In genomic region chr12:51009038-51009437, GRCh38 we compare ENCODE assay signal across 9 cellular contexts. TPM values are rescaled to one million over a fixed set of nuclear protein-coding genes. Genes with fewer than 3 reads are reported as not detected.
DNase-seq lines count a peak whose midpoint lies in the region; ATAC-seq and TF ChIP-seq lines count a peak whose summit lies in the region.
"Had no signal": no experiment of that assay in that cellular context is flagged by ENCODE, and none has a peak within 500 bp of the region (broad histone marks: within the 10 kb centered on the region; RNA-seq: fewer than 3 reads in every experiment).

No MANE protein-coding gene starts in this region.

- H3K36me3 Mint-ChIP-seq in activated CD8-positive, alpha-beta T cell treated with anti-CD3 and anti-CD28 coated beads, Interleukin-2, amount 10 ng/mL, durations not matched to agents 7 days and 5 days (ENCODE audit: low read depth), result peaks cover 27% of the 10 kb centered on the region

- peak; percentile 78 for DNase-seq in Jurkat, Clone E6-1 (ENCODE audit: low read depth, low spot score)
- peak; percentile 73 for DNase-seq in activated CD8-positive, alpha-beta T cell treated with anti-CD3 and anti-CD28 coated beads, Interleukin-2, amount 10 ng/mL, durations not matched to agents 7 days and 5 days
- peak; percentile 79 for DNase-seq in foreskin melanocyte
- DNase-seq in prostate gland (ENCODE audit: low spot score), result peak; percentile 71

- H3K27me3 ChIP-seq in prostate gland (replicated peaks; ENCODE audit: insufficient read depth), result no peaks in the 10 kb centered on the region

- peak; percentile 98 for ATAC-seq in activated CD8-positive, alpha-beta T cell treated with anti-CD3 and anti-CD28 coated beads, Interleukin-2, amount 10 ng/mL, durations not matched to agents 7 days and 5 days
- ATAC-seq in HG02610 (IDR thresholded peaks at IDR 0.05; ENCODE audit: unreplicated experiment), result no peak
- ATAC-seq in GM18520 (IDR thresholded peaks at IDR 0.05; ENCODE audit: unreplicated experiment), result no peak
- ATAC-seq in HG02623 (IDR thresholded peaks at IDR 0.05; ENCODE audit: unreplicated experiment), result no peak
- ATAC-seq in GM21528 (IDR thresholded peaks at IDR 0.05; ENCODE audit: low FRiP score, unreplicated experiment), result no peak

- no peaks in the 10 kb centered on the region for H3K9me3 ChIP-seq in prostate gland

- CTCF ChIA-PET in activated CD8-positive, alpha-beta T cell treated with anti-CD3 and anti-CD28 coated beads, Interleukin-2, amount 10 ng/mL, durations not matched to agents 7 days and 5 days (lab: Charles Lee), result interaction anchor here (0.8 to 2.7 kb wide), 11 partner anchors 10 to 333 kb away, joined by 3 to 19 read pairs (median 6); partner anchors contain the start of gene SLC11A2

- TF ChIP-seq POLR2A in prostate gland (IDR thresholded peaks at IDR 0.05), result no peak

- peak overlapping the region; percentile 33 to 66 for H3K27ac ChIP-seq in prostate gland

- peak overlapping the region; percentile 75 for H3K27ac Mint-ChIP-seq in activated CD8-positive, alpha-beta T cell treated with anti-CD3 and anti-CD28 coated beads, Interleukin-2, amount 10 ng/mL, durations not matched to agents 7 days and 5 days

- intact Hi-C loops in prostate gland (cut with DNase I), result no loop called here

- peaks cover 19% of the 10 kb centered on the region for H3K4me1 Mint-ChIP-seq in activated CD8-positive, alpha-beta T cell treated with anti-CD3 and anti-CD28 coated beads, Interleukin-2, amount 10 ng/mL, durations not matched to agents 7 days and 5 days (ENCODE audit: low read depth)

- H3K36me3 ChIP-seq in prostate gland, result no peaks in the 10 kb centered on the region

- peak overlapping the region; percentile 38 for H3K4me3 ChIP-seq in Jurkat, Clone E6-1 (ENCODE audit: low read length)
- no peak overlapping the region for H3K4me3 ChIP-seq in prostate gland

- no peaks in the 10 kb centered on the region for H3K9me3 Mint-ChIP-seq in activated CD8-positive, alpha-beta T cell treated with anti-CD3 and anti-CD28 coated beads, Interleukin-2, amount 10 ng/mL, durations not matched to agents 7 days and 5 days (ENCODE audit: insufficient read depth)

- H3K27me3 Mint-ChIP-seq in activated CD8-positive, alpha-beta T cell treated with anti-CD3 and anti-CD28 coated beads, Interleukin-2, amount 10 ng/mL, durations not matched to agents 7 days and 5 days (ENCODE audit: low read depth), result no peaks in the 10 kb centered on the region

- 42% methylated on average over 8 of the region's 8 CpGs for WGBS in prostate gland

- POLR2A ChIA-PET in activated CD8-positive, alpha-beta T cell treated with anti-CD3 and anti-CD28 coated beads, Interleukin-2, amount 10 ng/mL, durations not matched to agents 7 days and 5 days (lab: Charles Lee), result interaction anchor here (1.0 to 1.6 kb wide), 3 partner anchors 17 to 229 kb away, joined by 3 to 8 read pairs (median 3); partner anchors contain the start of genes DAZAP2 and SLC11A2

- no peak for TF ChIP-seq CTCF in prostate gland (IDR thresholded peaks at IDR 0.05)

- peaks cover 5% of the 10 kb centered on the region for H3K4me1 ChIP-seq in prostate gland (replicated peaks)

- H3K4me3 Mint-ChIP-seq in activated CD8-positive, alpha-beta T cell treated with anti-CD3 and anti-CD28 coated beads, Interleukin-2, amount 10 ng/mL, durations not matched to agents 7 days and 5 days, result peak overlapping the region; percentile 52

RNA-seq across cellular contexts. Expression of gene SLC11A2, which starts 17.1 kb away (rescaled TPM):
- 24.6 TPM for polyA plus RNA-seq in Jurkat, Clone E6-1 (2012; ENCODE audit: insufficient read depth, insufficient read length)
- 10 to 100 TPM; 29.9 to 36.1 TPM for total RNA-seq in activated CD8-positive, alpha-beta T cell treated with anti-CD3 and anti-CD28 coated beads, Interleukin-2, amount 10 ng/mL, durations not matched to agents 7 days and 5 days
- 10 to 100 TPM; 61.8 to 64.5 TPM for total RNA-seq in prostate gland

RNA-seq across cellular contexts. Expression of gene LETMD1, which starts 39.1 kb away (rescaled TPM):
- 67.5 TPM for polyA plus RNA-seq in Jurkat, Clone E6-1 (2012; ENCODE audit: insufficient read depth, insufficient read length)
- 10 to 100 TPM; 60.1 to 69.7 TPM for total RNA-seq in activated CD8-positive, alpha-beta T cell treated with anti-CD3 and anti-CD28 coated beads, Interleukin-2, amount 10 ng/mL, durations not matched to agents 7 days and 5 days
- 10 to 100 TPM; 63.3 to 63.6 TPM for total RNA-seq in prostate gland

RNA-seq across cellular contexts. Expression of gene HIGD1C, which starts 56.7 kb away (rescaled TPM):
- not detected for polyA plus RNA-seq in Jurkat, Clone E6-1 (2012; ENCODE audit: insufficient read depth, insufficient read length)
- not detected for total RNA-seq in activated CD8-positive, alpha-beta T cell treated with anti-CD3 and anti-CD28 coated beads, Interleukin-2, amount 10 ng/mL, durations not matched to agents 7 days and 5 days
- total RNA-seq in prostate gland, result not detected
- total RNA-seq: astrocyte had no signal
